8 cellular contexts compared by ENCODE assay signal in the genomic region with DNA sequence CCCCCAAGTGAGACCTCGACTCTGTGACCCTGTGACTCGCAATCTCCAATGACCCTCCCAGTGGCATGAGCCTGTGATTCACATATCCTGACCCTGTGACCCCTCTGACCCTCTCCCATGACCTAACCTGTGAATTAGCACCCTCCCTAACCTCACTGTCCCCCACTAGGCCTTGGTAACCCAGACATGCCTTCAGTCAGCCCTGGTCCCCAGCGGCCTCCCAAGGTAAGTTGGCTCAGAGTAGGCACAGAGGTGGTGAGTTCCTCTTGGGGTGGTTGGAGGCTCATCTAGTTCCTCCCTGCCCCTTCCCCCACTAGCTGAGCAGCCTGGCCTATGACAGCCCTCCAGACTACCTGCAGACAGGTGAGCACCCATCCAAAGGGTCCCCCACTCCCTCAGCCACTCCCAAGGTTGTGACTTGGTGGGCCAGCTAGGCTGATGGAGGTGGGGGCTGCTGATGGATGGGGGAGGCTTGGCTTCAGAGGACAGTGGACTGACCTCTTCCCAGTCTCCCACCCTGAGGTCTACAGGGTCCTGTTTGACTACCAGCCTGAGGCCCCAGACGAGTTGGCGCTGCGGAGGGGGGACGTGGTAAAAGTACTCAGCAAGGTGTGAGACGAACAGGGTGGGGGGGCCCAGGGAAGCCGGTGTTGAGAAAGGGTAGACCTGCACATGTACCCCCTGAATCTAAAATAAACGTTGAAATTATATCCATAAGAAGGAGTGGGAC. TPM values are rescaled to one million over a fixed set of nuclear protein-coding genes. Genes with fewer than 3 reads are reported as not detected.
A peak's percentile ranks its signal among the peaks of the same experiment; 100 is the strongest.
DNase-seq lines count a peak whose midpoint lies in the region; ATAC-seq and TF ChIP-seq lines count a peak whose summit lies in the region.

No MANE protein-coding gene starts in this region.

- no peak for DNase-seq in CD4-positive, alpha-beta memory T cell
- no peak for DNase-seq in MM.1S
- no peak for DNase-seq in NCI-H2107 (lab: John Stamatoyannopoulos, UW)
- DNase-seq in NCI-H1092 (lab: John Stamatoyannopoulos, UW): no peak

- TF ChIP-seq CTCF in MM.1S (IDR thresholded peaks at IDR 0.05; ENCODE audit: low read length) (no peak), neural cell (IDR thresholded peaks at IDR 0.05; ENCODE audit: poor library complexity, severe bottlenecking) (no peak)

- no peak for TF ChIP-seq EP300 in neural cell (conservative IDR thresholded peaks at IDR 0.05; ENCODE audit: poor library complexity, severe bottlenecking)

- peak overlapping the region in 1 of 2 donors; percentile 81 for H3K4me3 ChIP-seq in CD4-positive, alpha-beta memory T cell (ENCODE audit: low read length in 2 of 2)
- peak overlapping the region; percentile 61 for H3K4me3 ChIP-seq in MM.1S (ENCODE audit: low read length)
- peak overlapping the region; percentile 62 to 92 for H3K4me3 ChIP-seq in duodenal mucosa (ENCODE audit: low read depth in 1 of 2, low read length in 2 of 2)
- H3K4me3 ChIP-seq in neural cell (ENCODE audit: low read length): peak overlapping the region; percentile 74

- H3K9ac ChIP-seq in MM.1S (ENCODE audit: low read length): no peak overlapping the region; the same call in 1 of the 2 replicates
- H3K9ac ChIP-seq in duodenal mucosa (ENCODE audit: low read depth in 1 of 2, low read length in 2 of 2): peak overlapping the region; percentile 30 to 87
- no peak overlapping the region for H3K9ac ChIP-seq in neural cell (ENCODE audit: low read length)

- H3F3A ChIP-seq in MM.1S (ENCODE audit: insufficient read depth, low read length) (no peaks in the 10 kb centered on the region), neural cell (ENCODE audit: insufficient read depth, low read length, poor library complexity, severe bottlenecking) (no peaks in the 10 kb centered on the region)

- H4K20me1 ChIP-seq in MM.1S (ENCODE audit: insufficient read depth, low read length) (no peaks in the 10 kb centered on the region), neural cell (ENCODE audit: insufficient read depth) (no peaks in the 10 kb centered on the region)

- peaks cover 9% of the 10 kb centered on the region for H3K36me3 ChIP-seq in CD4-positive, alpha-beta memory T cell (ENCODE audit: insufficient read depth, low read length)
- H3K36me3 ChIP-seq in MM.1S (replicated peaks; ENCODE audit: insufficient read depth, low read length) (no peaks in the 10 kb centered on the region), duodenal mucosa (ENCODE audit: control insufficient read depth in 1 of 2, insufficient read depth in 2 of 2, low read length in 2 of 2) (peaks cover 9 to 17% of the 10 kb centered on the region in 2 donors), neural cell (ENCODE audit: insufficient read depth, low read length) (no peaks in the 10 kb centered on the region)

- POLR2A ChIA-PET in CD4-positive, alpha-beta memory T cell (lab: Charles Lee; ENCODE audit: partially characterized antibody): interaction anchor here (1.0 to 2.7 kb wide), 9 partner anchors 10 to 158 kb away, joined by 3 to 40 read pairs (median 8); partner anchors contain the start of genes EVA1B, STK40, THRAP3 and TRAPPC3

- H3K4me2 ChIP-seq in MM.1S (ENCODE audit: low read depth, low read length): peak overlapping the region; percentile 80
- H3K4me2 ChIP-seq in neural cell (ENCODE audit: low read length): no peak overlapping the region

- H3K27ac ChIP-seq in CD4-positive, alpha-beta memory T cell (ENCODE audit: low read depth, low read length): no peak overlapping the region
- H3K27ac ChIP-seq in MM.1S (ENCODE audit: low read length) (no peak overlapping the region), duodenal mucosa (ENCODE audit: low read depth, low read length) (no peak overlapping the region), neural cell (ENCODE audit: low read length) (no peak overlapping the region)

- CTCF ChIA-PET in CD4-positive, alpha-beta memory T cell (lab: Charles Lee; ENCODE audit: partially characterized antibody): interaction anchor here (1.2 to 2.3 kb wide), 6 partner anchors 12 to 79 kb away, joined by 3 to 12 read pairs (median 6); no protein-coding TSS in a partner anchor

- peaks cover 9 to 18% of the 10 kb centered on the region in 2 donors for H3K36me3 Mint-ChIP-seq in CD4-positive, alpha-beta memory T cell

- H3K79me2 ChIP-seq in MM.1S (ENCODE audit: low read length): no peaks in the 10 kb centered on the region
- no peaks in the 10 kb centered on the region for H3K79me2 ChIP-seq in neural cell (replicated peaks; ENCODE audit: insufficient read depth, low read length)

- H3K27ac Mint-ChIP-seq in CD4-positive, alpha-beta memory T cell: peak overlapping the region in 3 of 7 donors; percentile 29 to 89 (median 74)

- no peaks in the 10 kb centered on the region for H3K27me3 Mint-ChIP-seq in CD4-positive, alpha-beta memory T cell

- no peaks in the 10 kb centered on the region for H3K9me3 Mint-ChIP-seq in CD4-positive, alpha-beta memory T cell

- intact Hi-C loops in CD4-positive, alpha-beta memory T cell (cut with micrococcal nuclease): loop anchor here (2.0 kb wide), 1 partner anchor 13 kb away; no protein-coding TSS in a partner anchor

- H3K4me3 Mint-ChIP-seq in CD4-positive, alpha-beta memory T cell: peak overlapping the region in 6 of 8 donors; percentile 64 to 99 (median 96)

- no peak for TF ChIP-seq RAD21 in neural cell (conservative IDR thresholded peaks at IDR 0.05)

- no peaks in the 10 kb centered on the region for H3K27me3 ChIP-seq in CD4-positive, alpha-beta memory T cell (ENCODE audit: insufficient read depth, low read length)
- H3K27me3 ChIP-seq in MM.1S (replicated peaks; ENCODE audit: insufficient read depth, low read length) (no peaks in the 10 kb centered on the region), duodenal mucosa (ENCODE audit: control insufficient read depth in 1 of 2, insufficient read depth in 2 of 2, low read length in 2 of 2) (no peaks in the 10 kb centered on the region), neural cell (ENCODE audit: insufficient read depth, low read depth, low read length) (no peaks in the 10 kb centered on the region)

- ATAC-seq in GM19467 (IDR thresholded peaks at IDR 0.05; ENCODE audit: unreplicated experiment) (no peak), GM18502 (IDR thresholded peaks at IDR 0.05; ENCODE audit: poor library complexity, unreplicated experiment) (no peak)

- H2AFZ ChIP-seq in MM.1S (ENCODE audit: low read length) (peak overlapping the region; percentile 70; the same call in 1 of the 2 replicates), neural cell (ENCODE audit: low read depth, low read length) (no peak overlapping the region)

- peaks cover 5 to 21% (median 11%) of the 10 kb centered on the region in 4 donors for H3K4me1 Mint-ChIP-seq in CD4-positive, alpha-beta memory T cell

- no peaks in the 10 kb centered on the region for H3K9me2 ChIP-seq in MM.1S (replicated peaks; ENCODE audit: insufficient read depth, low read length)
- no peaks in the 10 kb centered on the region for H3K9me2 ChIP-seq in neural cell (ENCODE audit: insufficient read depth, low read length)

- H3K4me1 ChIP-seq in CD4-positive, alpha-beta memory T cell (ENCODE audit: insufficient read depth, low read length): peaks cover 23% of the 10 kb centered on the region
- H3K4me1 ChIP-seq in MM.1S (ENCODE audit: low read length) (no peaks in the 10 kb centered on the region), duodenal mucosa (ENCODE audit: control insufficient read depth in 1 of 2, insufficient read depth in 2 of 2, low read length in 2 of 2) (peaks cover 20 to 21% of the 10 kb centered on the region in 2 donors)

- no peaks in the 10 kb centered on the region for H3K9me3 ChIP-seq in CD4-positive, alpha-beta memory T cell (ENCODE audit: control insufficient read depth in 1 of 2, low read length in 2 of 2)
- H3K9me3 ChIP-seq in MM.1S (replicated peaks; ENCODE audit: insufficient read depth, low read length) (no peaks in the 10 kb centered on the region), duodenal mucosa (ENCODE audit: control insufficient read depth in 1 of 2, low read length in 2 of 2) (no peaks in the 10 kb centered on the region), neural cell (ENCODE audit: low read length) (no peaks in the 10 kb centered on the region)

TF ChIP-seq in neural cell, 6 proteins besides CTCF, POLR2A, EP300 and RAD21:
- TF ChIP-seq EZH2 (IDR thresholded peaks at IDR 0.05; ENCODE audit: borderline replicate concordance, insufficient read depth, low read length, poor library complexity, severe bottlenecking): no peak
- TF ChIP-seq, protein P1, sequence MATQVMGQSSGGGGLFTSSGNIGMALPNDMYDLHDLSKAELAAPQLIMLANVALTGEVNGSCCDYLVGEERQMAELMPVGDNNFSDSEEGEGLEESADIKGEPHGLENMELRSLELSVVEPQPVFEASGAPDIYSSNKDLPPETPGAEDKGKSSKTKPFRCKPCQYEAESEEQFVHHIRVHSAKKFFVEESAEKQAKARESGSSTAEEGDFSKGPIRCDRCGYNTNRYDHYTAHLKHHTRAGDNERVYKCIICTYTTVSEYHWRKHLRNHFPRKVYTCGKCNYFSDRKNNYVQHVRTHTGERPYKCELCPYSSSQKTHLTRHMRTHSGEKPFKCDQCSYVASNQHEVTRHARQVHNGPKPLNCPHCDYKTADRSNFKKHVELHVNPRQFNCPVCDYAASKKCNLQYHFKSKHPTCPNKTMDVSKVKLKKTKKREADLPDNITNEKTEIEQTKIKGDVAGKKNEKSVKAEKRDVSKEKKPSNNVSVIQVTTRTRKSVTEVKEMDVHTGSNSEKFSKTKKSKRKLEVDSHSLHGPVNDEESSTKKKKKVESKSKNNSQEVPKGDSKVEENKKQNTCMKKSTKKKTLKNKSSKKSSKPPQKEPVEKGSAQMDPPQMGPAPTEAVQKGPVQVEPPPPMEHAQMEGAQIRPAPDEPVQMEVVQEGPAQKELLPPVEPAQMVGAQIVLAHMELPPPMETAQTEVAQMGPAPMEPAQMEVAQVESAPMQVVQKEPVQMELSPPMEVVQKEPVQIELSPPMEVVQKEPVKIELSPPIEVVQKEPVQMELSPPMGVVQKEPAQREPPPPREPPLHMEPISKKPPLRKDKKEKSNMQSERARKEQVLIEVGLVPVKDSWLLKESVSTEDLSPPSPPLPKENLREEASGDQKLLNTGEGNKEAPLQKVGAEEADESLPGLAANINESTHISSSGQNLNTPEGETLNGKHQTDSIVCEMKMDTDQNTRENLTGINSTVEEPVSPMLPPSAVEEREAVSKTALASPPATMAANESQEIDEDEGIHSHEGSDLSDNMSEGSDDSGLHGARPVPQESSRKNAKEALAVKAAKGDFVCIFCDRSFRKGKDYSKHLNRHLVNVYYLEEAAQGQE (IDR thresholded peaks at IDR 0.05; ENCODE audit: borderline replicate concordance): no peak
- no peak for TF ChIP-seq SMC3 (conservative IDR thresholded peaks at IDR 0.05; ENCODE audit: poor library complexity)
- no peak for TF ChIP-seq TAF1 (IDR thresholded peaks at IDR 0.05; ENCODE audit: low read depth)
- no peak for TF ChIP-seq POLR2AphosphoS5 (IDR thresholded peaks at IDR 0.05)
- no peak for TF ChIP-seq MXI1 (conservative IDR thresholded peaks at IDR 0.05; ENCODE audit: poor library complexity, severe bottlenecking)
TF ChIP-seq in neural cell: peak in this region for 0.

RNA-seq across cellular contexts. Expression of gene SH3D21, which starts 1.6 kb away (rescaled TPM):
- 1 to 10 TPM; 3.2 to 3.3 TPM for total RNA-seq in CD4-positive, alpha-beta memory T cell
- polyA plus RNA-seq in CD4-positive, alpha-beta memory T cell: not detected
- polyA plus RNA-seq in neural cell: 2.6 and 2.8 TPM in 2 replicates
- 1.9 and 2.3 TPM in 2 replicates for polyA minus RNA-seq in neural cell

RNA-seq across cellular contexts. Expression of gene EVA1B, which starts 15.7 kb away (rescaled TPM):
- total RNA-seq in CD4-positive, alpha-beta memory T cell: 1 to 10 TPM; 6.3 to 7.3 TPM
- polyA plus RNA-seq in CD4-positive, alpha-beta memory T cell: 1 to 10 TPM; 5.2 to 8.1 TPM
- 0.25 and 2.1 TPM in 2 replicates for polyA plus RNA-seq in neural cell
- polyA minus RNA-seq in neural cell: not detected in 2 replicates

Comparison
In these comparisons a context has a peak if more than half of its experiments do, and no peak if none do; other contexts are left out.
1. H3K9ac ChIP-seq: peak in duodenal mucosa (2 of 2); none in MM.1S (single experiment) and neural cell (single experiment).